In the genomic region with DNA sequence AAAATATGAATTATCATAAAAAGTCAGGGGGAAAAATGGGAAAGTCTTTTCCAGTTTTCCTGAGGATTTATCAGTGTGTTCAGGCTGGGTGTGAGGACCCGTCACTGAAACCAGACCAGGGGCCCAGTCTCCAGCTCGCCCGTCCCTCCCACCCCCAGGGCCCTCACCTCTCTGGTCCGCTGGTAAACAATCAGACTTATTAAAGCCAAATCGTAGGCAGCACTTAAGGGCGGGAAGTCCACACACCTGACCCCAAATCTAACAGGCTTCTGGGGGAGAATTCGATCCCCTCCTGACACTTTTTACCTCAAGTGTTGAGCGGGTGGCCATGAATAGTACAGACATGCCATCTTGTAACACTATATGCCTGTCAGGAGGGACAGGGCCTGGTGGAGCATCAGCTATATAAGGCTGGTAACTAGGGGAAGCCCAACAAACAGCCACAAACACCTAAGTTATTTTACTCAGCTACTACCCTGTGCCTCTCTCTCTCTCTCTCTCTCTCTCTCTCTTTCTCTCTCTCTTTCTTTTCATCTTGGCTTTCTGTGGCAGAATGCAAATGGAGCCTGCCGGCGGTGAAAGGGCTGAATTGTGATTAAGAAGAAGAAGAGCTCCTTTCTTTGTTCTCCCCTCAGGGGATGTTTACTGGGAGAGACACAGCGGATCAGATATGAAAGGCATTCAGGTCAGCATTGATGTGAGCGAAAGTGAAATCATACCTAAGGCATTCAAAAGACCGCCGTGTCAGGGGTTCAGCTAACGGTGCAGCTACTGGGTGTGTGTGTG, we compare ENCODE assay signal across 7 cellular contexts. TPM values are rescaled to one million over a fixed set of nuclear protein-coding genes. Genes with fewer than 3 reads are reported as not detected.
A peak's percentile ranks its signal among the peaks of the same experiment; 100 is the strongest.
DNase-seq lines count a peak whose midpoint lies in the region; ATAC-seq and TF ChIP-seq lines count a peak whose summit lies in the region.

No MANE protein-coding gene starts in this region.

- H3K4me1 ChIP-seq in H9 (ENCODE audit: insufficient read depth, low read length) (peaks cover 17% of the 10 kb centered on the region), mesendoderm (ENCODE audit: control insufficient read depth, low read depth, low read length) (peaks cover 18% of the 10 kb centered on the region), urinary bladder (ENCODE audit: insufficient read depth) (no peaks in the 10 kb centered on the region)

- peaks cover 84% of the 10 kb centered on the region for H3K27me3 Mint-ChIP-seq in H9 (ENCODE audit: low read depth)

- H3K9ac ChIP-seq in H9 (ENCODE audit: extremely low read depth, insufficient read length, low read length) = no peak overlapping the region
- no peak overlapping the region for H3K9ac ChIP-seq in mesendoderm (ENCODE audit: low read length)

- H2BK20ac ChIP-seq in H9 (ENCODE audit: low read depth, low read length, poor library complexity, severe bottlenecking) = no peak overlapping the region

- peak overlapping the region; percentile 38 for H3K4me2 ChIP-seq in H9 (ENCODE audit: insufficient read depth, insufficient read length, low read length)
- peak overlapping the region; percentile 1 for H3K4me2 ChIP-seq in mesendoderm (ENCODE audit: low read length)

- H3K4me3 ChIP-seq in mesendoderm (ENCODE audit: low read length) = no peak overlapping the region
- no peak overlapping the region for H3K4me3 ChIP-seq in urinary bladder (ENCODE audit: low read depth, low read length)

- peaks cover under 1 to 3% of the 10 kb centered on the region in 2 experiments; a peak in 4 of 5 replicates for H3K9me3 Mint-ChIP-seq in H9

- no peak overlapping the region for H2BK12ac ChIP-seq in H9 (ENCODE audit: insufficient read length, low read depth, low read length)

- no peak overlapping the region for H2AFZ ChIP-seq in H9 (ENCODE audit: low read length)

- no peak overlapping the region for H3K56ac ChIP-seq in H9 (ENCODE audit: insufficient read length, low read depth, low read length)
- no peak overlapping the region for H3K56ac ChIP-seq in mesendoderm (ENCODE audit: low read length)

- H3K4ac ChIP-seq in H9 (ENCODE audit: low read depth, low read length) (no peak overlapping the region), mesendoderm (ENCODE audit: low read depth, low read length) (no peak overlapping the region)

- no peak overlapping the region for H2AK5ac ChIP-seq in H9 (ENCODE audit: insufficient read length, low read length)
- no peak overlapping the region for H2AK5ac ChIP-seq in mesendoderm (ENCODE audit: low read length)

- no peaks in the 10 kb centered on the region for H4K20me1 ChIP-seq in H9 (ENCODE audit: control insufficient read depth, insufficient read depth, insufficient read length)

- no peak for TF ChIP-seq CTCF in H9 (conservative IDR thresholded peaks at IDR 0.05)

- peaks cover 44% of the 10 kb centered on the region for H3K27me3 ChIP-seq in H9 (ENCODE audit: insufficient read depth, low read length)
- H3K27me3 ChIP-seq in mesendoderm (ENCODE audit: insufficient read depth, low read length, poor library complexity) = peaks cover 25% of the 10 kb centered on the region

- H3K14ac ChIP-seq in H9 (ENCODE audit: insufficient read depth, low read length) = peak overlapping the region; percentile 53; the same call in 1 of the 2 replicates

- H3K23ac ChIP-seq in H9 (ENCODE audit: insufficient read length, low read depth, low read length) = no peak overlapping the region
- no peak overlapping the region for H3K23ac ChIP-seq in mesendoderm (ENCODE audit: low read length)

- peak overlapping the region; percentile 7 to 93 (median 79); a peak in 5 of 7 replicates for H3K27ac Mint-ChIP-seq in H9

- no peak overlapping the region for H3T11ph ChIP-seq in H9 (ENCODE audit: low read length)

- H3K36me3 ChIP-seq in mesendoderm (ENCODE audit: control insufficient read depth, insufficient read depth, low read length) = no peaks in the 10 kb centered on the region
- no peaks in the 10 kb centered on the region for H3K36me3 ChIP-seq in urinary bladder (ENCODE audit: insufficient read depth)

- ATAC-seq in GM18517 (IDR thresholded peaks at IDR 0.05; ENCODE audit: unreplicated experiment) (peak; percentile 62), GM18519 (IDR thresholded peaks at IDR 0.05; ENCODE audit: low FRiP score, unreplicated experiment) (no peak)

- H4K5ac ChIP-seq in H9 (ENCODE audit: insufficient read length, low read depth, low read length) = no peak overlapping the region
- no peak overlapping the region for H4K5ac ChIP-seq in mesendoderm (ENCODE audit: low read length)

- H4K8ac ChIP-seq in H9 (replicated peaks; ENCODE audit: insufficient read length, low read depth, low read length) = no peak overlapping the region
- no peak overlapping the region for H4K8ac ChIP-seq in mesendoderm (ENCODE audit: low read depth, low read length)

- H3K79me1 ChIP-seq in H9 (ENCODE audit: insufficient read depth, low read depth, low read length, poor library complexity, severe bottlenecking) = no peaks in the 10 kb centered on the region
- no peaks in the 10 kb centered on the region for H3K79me1 ChIP-seq in mesendoderm (ENCODE audit: low read length)

- DNase-seq in H9 = peak; percentile 78
- peak; percentile 67 for DNase-seq in NAMALWA (ENCODE audit: low spot score)
- DNase-seq in mesendoderm = peak; percentile 98

- H2BK120ac ChIP-seq in H9 (ENCODE audit: low read depth, low read length, poor library complexity, severe bottlenecking) (no peak overlapping the region), mesendoderm (ENCODE audit: low read depth, low read length) (no peak overlapping the region)

- no peaks in the 10 kb centered on the region for H3K79me2 ChIP-seq in H9 (ENCODE audit: insufficient read depth, low read length)
- no peaks in the 10 kb centered on the region for H3K79me2 ChIP-seq in mesendoderm (ENCODE audit: control insufficient read depth, insufficient read depth, low read length)

- H3K23me2 ChIP-seq in H9 (ENCODE audit: insufficient read length, low read depth, low read length, poor library complexity, severe bottlenecking) = peaks cover 7% of the 10 kb centered on the region

- no CpG with 5 or more reads among the region's 15 CpGs for whole genome bisulfite sequencing in H9 (ENCODE audit: extremely low coverage, insufficient read length, low lambda C conversion rate)
- no CpG with 5 or more reads among the region's 15 CpGs for WGBS in mesendoderm (ENCODE audit: extremely low coverage, insufficient coverage, low lambda C conversion rate)
- WGBS in urinary bladder = 41% methylated on average over 15 of the region's 15 CpGs

- H2BK5ac ChIP-seq in H9 (ENCODE audit: insufficient read length, low read length) = no peak overlapping the region
- no peak overlapping the region for H2BK5ac ChIP-seq in mesendoderm (ENCODE audit: low read length)

- H3K9me3 ChIP-seq in H9 (ENCODE audit: control insufficient read depth, low read depth, low read length) = no peaks in the 10 kb centered on the region

- H3K27ac ChIP-seq in H9 (ENCODE audit: insufficient read length, low read depth, low read length) (no peak overlapping the region), cingulate gyrus (ENCODE audit: low read depth, low read length) (peak overlapping the region; percentile 99), mesendoderm (ENCODE audit: low read depth, low read length) (peak overlapping the region; percentile 75), urinary bladder (ENCODE audit: low read depth) (peak overlapping the region; percentile 29)

- H3K36me3 Mint-ChIP-seq in H9 (ENCODE audit: insufficient read depth in 1 of 3, low read depth in 3 of 3) = no peaks in the 10 kb centered on the region

- peak overlapping the region; percentile 32 to 70 for H3K4me3 Mint-ChIP-seq in H9

- H3K4me1 Mint-ChIP-seq in H9 = peaks cover 80 to 87% of the 10 kb centered on the region in 2 experiments

- H4K91ac ChIP-seq in H9 (ENCODE audit: insufficient read length, low read depth, low read length) = no peak overlapping the region

- H2BK15ac ChIP-seq in H9 (ENCODE audit: low read depth, low read length) = no peak overlapping the region
- H2BK15ac ChIP-seq in mesendoderm (replicated peaks; ENCODE audit: low read depth) = no peak overlapping the region

- H3K18ac ChIP-seq in H9 (ENCODE audit: insufficient read length, low read depth, low read length) (peak overlapping the region; percentile 54), mesendoderm (ENCODE audit: low read length) (peak overlapping the region; percentile 22)

RNA-seq across cellular contexts. Expression of gene ZEB2, which starts 9.5 kb away (rescaled TPM):
- 0.77 and 1.2 TPM in 2 replicates for total RNA-seq in H9 (2021)
- polyA plus RNA-seq in mesendoderm (2013, experiment 1 of 2) = 0.74 TPM
- 0.83 TPM for polyA plus RNA-seq in mesendoderm (2013, experiment 2 of 2)
- total RNA-seq in urinary bladder = 307 TPM
- polyA plus RNA-seq in urinary bladder = 66.7 TPM

Comparison
In these comparisons a context has a peak if more than half of its experiments do, and no peak if none do; other contexts are left out.
1. RNA of gene ZEB2, which starts 9.5 kb away (total RNA-seq): 307 TPM in urinary bladder (single experiment); 0.77 to 1.2 TPM in H9; every median in the first group is over 100 times any median in the second.
2. Peak in every context shown above with its lines, with median percentiles within 50 percentile points of each other: DNase-seq.